ENCODE assay signal across 8 cellular contexts in genomic region chr1:78491311-78492071, GRCh38. TPM values are rescaled to one million over a fixed set of nuclear protein-coding genes. Genes with fewer than 3 reads are reported as not detected.
DNase-seq lines count a peak whose midpoint lies in the region; ATAC-seq lines count a peak whose summit lies in the region.

No MANE protein-coding gene starts in this region.

- H3K9me2 ChIP-seq in GM23248 (ENCODE audit: insufficient read depth): no peaks in the 10 kb centered on the region

- H3K27me3 ChIP-seq in GM23248 (replicated peaks; ENCODE audit: insufficient read depth): no peaks in the 10 kb centered on the region

- H3K27ac ChIP-seq in GM23248: peak overlapping the region; percentile 43

- H3K4me1 ChIP-seq in GM23248 (ENCODE audit: insufficient read depth): peaks cover 23% of the 10 kb centered on the region

- H3K9ac ChIP-seq in GM23248: peak overlapping the region; percentile 72

- H4K20me1 ChIP-seq in GM23248 (ENCODE audit: insufficient read depth): no peaks in the 10 kb centered on the region

- H3K27me3 Mint-ChIP-seq in activated T-helper 17 cell treated with anti-CD3 and anti-CD28 coated beads, Interleukin-2, amount 50 U/mL, for 72 hours: peaks cover 30% of the 10 kb centered on the region

- H3K4me3 ChIP-seq in GM23248: peak overlapping the region; percentile 91

- H2AFZ ChIP-seq in GM23248: peak overlapping the region; percentile 94

- H3K4me1 Mint-ChIP-seq in activated T-helper 17 cell treated with anti-CD3 and anti-CD28 coated beads, Interleukin-2, amount 50 U/mL, for 72 hours: no peaks in the 10 kb centered on the region

- no peaks in the 10 kb centered on the region for H3K36me3 Mint-ChIP-seq in activated T-helper 17 cell treated with anti-CD3 and anti-CD28 coated beads, Interleukin-2, amount 50 U/mL, for 72 hours (ENCODE audit: low read depth)

- in situ Hi-C loops in GM23248 (cut with MboI): no loop called here

- no peaks in the 10 kb centered on the region for H3K36me3 ChIP-seq in GM23248 (ENCODE audit: low read depth)

- no peaks in the 10 kb centered on the region for H3K79me2 ChIP-seq in GM23248 (ENCODE audit: insufficient read depth)

- H3K4me3 Mint-ChIP-seq in activated T-helper 17 cell treated with anti-CD3 and anti-CD28 coated beads, Interleukin-2, amount 50 U/mL, for 72 hours: no peak overlapping the region

- DNase-seq in GM23248 (peak; percentile 77), T1000 (lab: John Stamatoyannopoulos, UW) (peak; percentile 78), left ventricle myocardium superior (peak; percentile 33), sciatic nerve (ENCODE audit: low spot score) (peak; percentile 74)
- no peak for DNase-seq in activated CD4-positive, alpha-beta T cell treated with anti-CD3 and anti-CD28 coated beads for 4 hours

- H3K4me2 ChIP-seq in GM23248 (ENCODE audit: unreplicated experiment): peak overlapping the region; percentile 84

- H3F3A ChIP-seq in GM23248 (ENCODE audit: insufficient read depth): peaks cover 15% of the 10 kb centered on the region; the same call in 1 of the 2 replicates

- H3K9me3 ChIP-seq in GM23248 (ENCODE audit: low read depth): no peaks in the 10 kb centered on the region

- H3K27ac Mint-ChIP-seq in activated T-helper 17 cell treated with anti-CD3 and anti-CD28 coated beads, Interleukin-2, amount 50 U/mL, for 72 hours: no peak overlapping the region

- ATAC-seq in left ventricle myocardium superior (peak; percentile 71), sciatic nerve (peak; percentile 89), GM18868 (IDR thresholded peaks at IDR 0.05; ENCODE audit: unreplicated experiment) (no peak), GM19395 (IDR thresholded peaks at IDR 0.05; ENCODE audit: unreplicated experiment) (no peak)
- ATAC-seq in activated T-helper 17 cell treated with anti-CD3 and anti-CD28 coated beads, Interleukin-2, amount 50 U/mL, for 72 hours (replicated peaks): no peak

- intact Hi-C loops in left ventricle myocardium superior (cut with micrococcal nuclease) (no loop called here), sciatic nerve (cut with DNase I) (no loop called here)

- 1 to 3% methylated on average over 40 of the region's 40 CpGs for WGBS in GM23248 (ENCODE audit: low coverage in 1 of 2, low lambda C conversion rate in 2 of 2, missing lambda C conversion rate in 2 of 2), 2 experiments

- H3K9me3 Mint-ChIP-seq in activated T-helper 17 cell treated with anti-CD3 and anti-CD28 coated beads, Interleukin-2, amount 50 U/mL, for 72 hours: no peaks in the 10 kb centered on the region

RNA-seq across cellular contexts. Expression of gene PTGFR, which starts 0.7 kb away (rescaled TPM):
- 11.9 and 13.3 TPM in 2 replicates for total RNA-seq in GM23248 (2014; rRNA removed; shearing (Covaris generic))
- 7.8 and 8.3 TPM in 2 replicates for polyA plus RNA-seq in GM23248 (2016; fragmentation: Nextera tagmentation; extraction: Ambion mirVana)
- total RNA-seq in left ventricle myocardium superior (1.3 TPM), sciatic nerve (57.2 TPM)
- total RNA-seq in activated T-helper 17 cell treated with anti-CD3 and anti-CD28 coated beads, Interleukin-2, amount 50 U/mL, for 72 hours: not detected

Comparison
In these comparisons a context has a peak if more than half of its experiments do, and no peak if none do; other contexts are left out.
1. DNase-seq: peak in GM23248 (single experiment), T1000 (single experiment), left ventricle myocardium superior (single experiment) and sciatic nerve (single experiment); none in activated CD4-positive, alpha-beta T cell treated with anti-CD3 and anti-CD28 coated beads for 4 hours (0 of 2).
2. ATAC-seq: peak in left ventricle myocardium superior (single experiment) and sciatic nerve (single experiment); none in activated T-helper 17 cell treated with anti-CD3 and anti-CD28 coated beads, Interleukin-2, amount 50 U/mL, for 72 hours (single experiment), GM18868 (single experiment) and GM19395 (single experiment).